In the genomic region with DNA sequence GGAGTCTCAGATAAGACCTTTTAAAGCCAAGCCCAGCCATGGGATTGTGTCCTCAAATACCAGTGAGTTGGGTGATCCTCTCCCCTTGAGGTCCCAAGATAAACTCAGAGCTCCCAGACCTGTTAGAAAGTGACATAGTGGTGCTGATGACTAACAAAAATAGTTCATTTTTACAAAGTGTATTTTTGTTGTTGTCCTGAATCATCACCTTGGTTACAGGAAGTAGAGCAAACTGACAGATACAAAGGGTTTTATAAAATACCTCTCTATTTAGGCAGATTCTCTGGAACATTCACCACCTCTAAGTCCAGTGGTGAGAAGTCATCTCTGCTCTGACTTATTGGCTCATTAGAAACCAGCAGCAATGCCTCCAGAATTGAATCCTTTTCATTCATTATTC, we compare ENCODE assay signal across 24 cellular contexts.
A peak's percentile ranks its signal among the peaks of the same experiment; 100 is the strongest.
DNase-seq lines count a peak whose midpoint lies in the region; ATAC-seq and TF ChIP-seq lines count a peak whose summit lies in the region.
"Had no signal": no experiment of that assay in that cellular context is flagged by ENCODE, and none has a peak within 500 bp of the region (broad histone marks: within the 10 kb centered on the region; RNA-seq: fewer than 3 reads in every experiment).

No MANE protein-coding gene starts in this region.

- H3K4me1 Mint-ChIP-seq in MCF 10A (ENCODE audit: insufficient read depth, unreplicated experiment) = peaks cover 20% of the 10 kb centered on the region
- no peaks in the 10 kb centered on the region for H3K4me1 Mint-ChIP-seq in neural progenitor cell

- H3K36me3 ChIP-seq in breast epithelium = no peaks in the 10 kb centered on the region
- no peaks in the 10 kb centered on the region for H3K36me3 ChIP-seq in RWPE2 (ENCODE audit: low read depth)
- no peaks in the 10 kb centered on the region for H3K36me3 ChIP-seq in hepatocyte (replicated peaks; ENCODE audit: insufficient read depth, low read depth)
- H3K36me3 ChIP-seq in neural progenitor cell = no peaks in the 10 kb centered on the region
- H3K36me3 ChIP-seq: Peyer's patch, WERI-Rb-1 had no signal

- no peak for TF ChIP-seq POLR2A in breast epithelium (IDR thresholded peaks at IDR 0.05)

- H3K27me3 ChIP-seq in breast epithelium (no peaks in the 10 kb centered on the region), RWPE2 (ENCODE audit: insufficient read depth, poor library complexity, severe bottlenecking) (no peaks in the 10 kb centered on the region), hepatocyte (no peaks in the 10 kb centered on the region), neural progenitor cell (no peaks in the 10 kb centered on the region)
- H3K27me3 ChIP-seq: body of pancreas, Peyer's patch had no signal

- no peak overlapping the region for H3K4me3 Mint-ChIP-seq in MCF 10A (ENCODE audit: unreplicated experiment)
- no peak overlapping the region for H3K4me3 Mint-ChIP-seq in neural progenitor cell
- H3K4me3 Mint-ChIP-seq: T-helper 2 cell treated with Interferon-gamma antibody and Interleukin-4, amounts not matched to agents 5 μg/mL and 100 μg/mL, for 36 hours had no signal

- H3K27ac Mint-ChIP-seq in MCF 10A (ENCODE audit: low read depth, unreplicated experiment) (no peak overlapping the region), neural progenitor cell (no peak overlapping the region)
- H3K27ac Mint-ChIP-seq: T-helper 2 cell treated with Interferon-gamma antibody and Interleukin-4, amounts not matched to agents 5 μg/mL and 100 μg/mL, for 36 hours had no signal

- H3K4me1 ChIP-seq in breast epithelium (no peaks in the 10 kb centered on the region), RWPE2 (ENCODE audit: insufficient read depth, poor library complexity, severe bottlenecking) (peaks cover 18% of the 10 kb centered on the region), hepatocyte (ENCODE audit: insufficient read depth) (no peaks in the 10 kb centered on the region), neural progenitor cell (no peaks in the 10 kb centered on the region)
- H3K4me1 ChIP-seq: body of pancreas had no signal

- intact Hi-C loops in MCF 10A (cut with micrococcal nuclease) (no loop called here), breast epithelium (cut with DNase I; ENCODE audit: low total_unique reads) (no loop called here)

- no peaks in the 10 kb centered on the region for H3K9me2 ChIP-seq in hepatocyte (replicated peaks; ENCODE audit: insufficient read depth)
- H3K9me2 ChIP-seq: SK-N-SH had no signal

- H3K4me2 ChIP-seq in hepatocyte (no peak overlapping the region), neural progenitor cell (no peak overlapping the region)
- H3K4me2 ChIP-seq: SK-N-SH had no signal

- no peaks in the 10 kb centered on the region for H3K36me3 Mint-ChIP-seq in MCF 10A (ENCODE audit: insufficient read depth, unreplicated experiment)
- H3K36me3 Mint-ChIP-seq in neural progenitor cell = no peaks in the 10 kb centered on the region

- ATAC-seq in RWPE2 (ENCODE audit: low read depth) = peak; percentile 32; the same call in 2 of the 3 replicates
- ATAC-seq in GM18907 (IDR thresholded peaks at IDR 0.05; ENCODE audit: unreplicated experiment) = no peak
- ATAC-seq: body of pancreas, HepG2, left ventricle myocardium superior, sciatic nerve had no signal

- POLR2A ChIA-PET in MCF 10A (lab: Yijun Ruan, JAX) = no interaction called here

- BruUV-seq in MCF 10A (replicated peaks; lab: Mats Ljungman, UMichigan) = no TSS peak

- no peaks in the 10 kb centered on the region for H3K9me3 ChIP-seq in breast epithelium
- H3K9me3 ChIP-seq in RWPE2 (ENCODE audit: severe bottlenecking) = no peaks in the 10 kb centered on the region
- no peaks in the 10 kb centered on the region for H3K9me3 ChIP-seq in hepatocyte (ENCODE audit: low read depth)
- H3K9me3 ChIP-seq in neural progenitor cell (ENCODE audit: low read depth) = no peaks in the 10 kb centered on the region
- H3K9me3 ChIP-seq: body of pancreas, Peyer's patch, SK-N-SH had no signal

- H3K27ac ChIP-seq in breast epithelium (no peak overlapping the region), RWPE2 (ENCODE audit: poor library complexity, severe bottlenecking) (no peak overlapping the region), hepatocyte (no peak overlapping the region), neural progenitor cell (no peak overlapping the region)
- H3K27ac ChIP-seq: body of pancreas, Peyer's patch, WERI-Rb-1 had no signal

- no peak overlapping the region for H3K9ac ChIP-seq in neural progenitor cell
- H3K9ac ChIP-seq: SK-N-SH had no signal

- no peaks in the 10 kb centered on the region for H3K27me3 Mint-ChIP-seq in MCF 10A (ENCODE audit: insufficient read depth, unreplicated experiment)
- H3K27me3 Mint-ChIP-seq in neural progenitor cell (ENCODE audit: insufficient read depth, low read depth) = peaks cover 2% of the 10 kb centered on the region

- H3K9me3 Mint-ChIP-seq in MCF 10A (ENCODE audit: unreplicated experiment) (no peaks in the 10 kb centered on the region), neural progenitor cell (no peaks in the 10 kb centered on the region)
- H3K9me3 Mint-ChIP-seq: T-helper 2 cell treated with Interferon-gamma antibody and Interleukin-4, amounts not matched to agents 5 μg/mL and 100 μg/mL, for 36 hours had no signal

- no peaks in the 10 kb centered on the region for H3K79me2 ChIP-seq in hepatocyte
- H3K79me2 ChIP-seq in neural progenitor cell (ENCODE audit: low read depth) = no peaks in the 10 kb centered on the region

- H2AFZ ChIP-seq in hepatocyte = no peak overlapping the region
- H2AFZ ChIP-seq in neural progenitor cell (replicated peaks) = no peak overlapping the region

- H3F3A ChIP-seq in neural progenitor cell (ENCODE audit: low read depth) = no peaks in the 10 kb centered on the region

- peak; percentile 27 for DNase-seq in MCF 10A (ENCODE audit: unreplicated experiment)
- DNase-seq in breast epithelium (ENCODE audit: low spot score in 2 of 2) = no peak
- DNase-seq in RWPE2 (ENCODE audit: low spot score) = no peak
- DNase-seq in hepatocyte (ENCODE audit: low spot score) = peak; percentile 8
- DNase-seq in GM19238 (ENCODE audit: insufficient read length, low spot score) = no peak
- DNase-seq in neural progenitor cell (ENCODE audit: low spot score) = no peak
- DNase-seq in SIG-M5 (lab: John Stamatoyannopoulos, UW) = no peak
- DNase-seq: activated CD8-positive, alpha-beta memory T cell treated with anti-CD3 and anti-CD28 coated beads, Interleukin-2, amount 50 U/mL, for 48 hours; activated effector memory CD4-positive, alpha-beta T cell treated with anti-CD3 and anti-CD28 coated beads, Interleukin-2, amount 50 U/mL, for 16 hours; body of pancreas; C1 segment of cervical spinal cord; GF-D8; left ventricle myocardium superior; NCI-H1417; NCI-H2107; NCI-H510A treated with DMSO at 0.1 percent for 48 hours; Peyer's patch; SK-N-SH; stimulated activated CD4-positive, alpha-beta T cell treated with anti-CD3 and anti-CD28 coated beads, Interleukin-15, amount 100 ng/mL, for 24 hours; WERI-Rb-1 had no signal

- H3K4me3 ChIP-seq in breast epithelium (no peak overlapping the region), RWPE2 (ENCODE audit: severe bottlenecking) (no peak overlapping the region), hepatocyte (no peak overlapping the region), neural progenitor cell (no peak overlapping the region)
- H3K4me3 ChIP-seq: body of pancreas, Peyer's patch had no signal

- TF ChIP-seq CTCF in MCF 10A (IDR thresholded peaks at IDR 0.05; ENCODE audit: unreplicated experiment) = no peak
- no peak for TF ChIP-seq CTCF in breast epithelium (IDR thresholded peaks at IDR 0.05)
- no peak for TF ChIP-seq CTCF in RWPE2 (IDR thresholded peaks at IDR 0.05; ENCODE audit: poor library complexity, severe bottlenecking)
- no peak for TF ChIP-seq CTCF in hepatocyte (IDR thresholded peaks at IDR 0.05; ENCODE audit: poor library complexity)
- TF ChIP-seq CTCF in neural progenitor cell (IDR thresholded peaks at IDR 0.05) = no peak

- H4K20me1 ChIP-seq in hepatocyte (ENCODE audit: insufficient read depth, poor library complexity, severe bottlenecking) (no peaks in the 10 kb centered on the region), neural progenitor cell (ENCODE audit: low read depth) (no peaks in the 10 kb centered on the region)

- CTCF ChIA-PET in MCF 10A (lab: Yijun Ruan, JAX) = no interaction called here

Comparison
In these comparisons a context has a peak if more than half of its experiments do, and no peak if none do; other contexts are left out.
1. DNase-seq: peak in MCF 10A (single experiment) and hepatocyte (single experiment); none in breast epithelium (0 of 2), RWPE2 (single experiment), GM19238 (single experiment), neural progenitor cell (single experiment) and SIG-M5 (single experiment).